Comparison of ENCODE assay signal across 8 cellular contexts in genomic region chr10:97210576-97210975, GRCh38. TPM values are rescaled to one million over a fixed set of nuclear protein-coding genes. Genes with fewer than 3 reads are reported as not detected.
DNase-seq lines count a peak whose midpoint lies in the region; ATAC-seq and TF ChIP-seq lines count a peak whose summit lies in the region.

No MANE protein-coding gene starts in this region.

- H3K36me3 Mint-ChIP-seq in activated T-helper 17 cell treated with anti-CD3 and anti-CD28 coated beads, Interleukin-2, amount 50 U/mL, for 72 hours (ENCODE audit: low read depth): no peaks in the 10 kb centered on the region
- no peaks in the 10 kb centered on the region for H3K36me3 Mint-ChIP-seq in osteocyte (ENCODE audit: unreplicated experiment)

- no peak overlapping the region for H3K27ac ChIP-seq in RWPE2 (ENCODE audit: poor library complexity, severe bottlenecking)

- no peaks in the 10 kb centered on the region for H3K36me3 ChIP-seq in RWPE2 (ENCODE audit: low read depth)

- no peaks in the 10 kb centered on the region for H3K4me1 Mint-ChIP-seq in activated T-helper 17 cell treated with anti-CD3 and anti-CD28 coated beads, Interleukin-2, amount 50 U/mL, for 72 hours
- H3K4me1 Mint-ChIP-seq in osteocyte (ENCODE audit: unreplicated experiment): no peaks in the 10 kb centered on the region

- H3K9me3 ChIP-seq in RWPE2 (ENCODE audit: severe bottlenecking): no peaks in the 10 kb centered on the region

- no peaks in the 10 kb centered on the region for H3K4me1 ChIP-seq in RWPE2 (ENCODE audit: insufficient read depth, poor library complexity, severe bottlenecking)

- H3K4me3 Mint-ChIP-seq in activated T-helper 17 cell treated with anti-CD3 and anti-CD28 coated beads, Interleukin-2, amount 50 U/mL, for 72 hours: no peak overlapping the region
- no peak overlapping the region for H3K4me3 Mint-ChIP-seq in osteocyte (ENCODE audit: unreplicated experiment)

- H3K9me3 Mint-ChIP-seq in activated T-helper 17 cell treated with anti-CD3 and anti-CD28 coated beads, Interleukin-2, amount 50 U/mL, for 72 hours: no peaks in the 10 kb centered on the region
- H3K9me3 Mint-ChIP-seq in osteocyte (ENCODE audit: unreplicated experiment): no peaks in the 10 kb centered on the region

- H3K27me3 Mint-ChIP-seq in activated T-helper 17 cell treated with anti-CD3 and anti-CD28 coated beads, Interleukin-2, amount 50 U/mL, for 72 hours: no peaks in the 10 kb centered on the region
- peaks cover 9% of the 10 kb centered on the region for H3K27me3 Mint-ChIP-seq in osteocyte (ENCODE audit: unreplicated experiment)

- H3K4me3 ChIP-seq in RWPE2 (ENCODE audit: severe bottlenecking): no peak overlapping the region
- no peak overlapping the region for H3K4me3 ChIP-seq in foreskin fibroblast (ENCODE audit: low read depth in 1 of 2, low read length in 2 of 2)

- peak; percentile 76 for ATAC-seq in RWPE2 (ENCODE audit: low read depth)
- ATAC-seq in activated T-helper 17 cell treated with anti-CD3 and anti-CD28 coated beads, Interleukin-2, amount 50 U/mL, for 72 hours (replicated peaks): peak; percentile 56
- no peak for ATAC-seq in GM21423 (IDR thresholded peaks at IDR 0.05; ENCODE audit: unreplicated experiment)

- TF ChIP-seq CTCF in RWPE2 (IDR thresholded peaks at IDR 0.05; ENCODE audit: poor library complexity, severe bottlenecking): peak; percentile 97
- TF ChIP-seq CTCF in foreskin fibroblast (IDR thresholded peaks at IDR 0.05; ENCODE audit: low read depth, low read length): peak; percentile 98
- peak; percentile 98 for TF ChIP-seq CTCF in osteocyte (IDR thresholded peaks at IDR 0.05)

- no peaks in the 10 kb centered on the region for H3K27me3 ChIP-seq in RWPE2 (ENCODE audit: insufficient read depth, poor library complexity, severe bottlenecking)

- H3K27ac Mint-ChIP-seq in activated T-helper 17 cell treated with anti-CD3 and anti-CD28 coated beads, Interleukin-2, amount 50 U/mL, for 72 hours: no peak overlapping the region
- H3K27ac Mint-ChIP-seq in osteocyte (ENCODE audit: unreplicated experiment): no peak overlapping the region

- DNase-seq in DMS114 treated with DMSO at 0.1 percent for 48 hours (lab: John Stamatoyannopoulos, UW; ENCODE audit: unreplicated experiment) (peak; percentile 64), HuH-7 (ENCODE audit: low spot score) (peak; percentile 64), RWPE2 (ENCODE audit: low spot score) (no peak), foreskin fibroblast (peak; percentile 53 to 86), osteocyte (ENCODE audit: extremely low spot score, unreplicated experiment) (peak; percentile 91), ureter (ENCODE audit: low spot score) (peak; percentile 70)

RNA-seq across cellular contexts. Expression of gene SLIT1, which starts 24.8 kb away (rescaled TPM):
- total RNA-seq in activated T-helper 17 cell treated with anti-CD3 and anti-CD28 coated beads, Interleukin-2, amount 50 U/mL, for 72 hours: 1 to 10 TPM in 1 of 2 donors, under 1 TPM in 1; 0.56 to 2.0 TPM
- total RNA-seq in osteocyte (0.16 TPM in 1 of 2 replicates, not detected in the other), ureter (0.34 TPM)
